In the genomic region with DNA sequence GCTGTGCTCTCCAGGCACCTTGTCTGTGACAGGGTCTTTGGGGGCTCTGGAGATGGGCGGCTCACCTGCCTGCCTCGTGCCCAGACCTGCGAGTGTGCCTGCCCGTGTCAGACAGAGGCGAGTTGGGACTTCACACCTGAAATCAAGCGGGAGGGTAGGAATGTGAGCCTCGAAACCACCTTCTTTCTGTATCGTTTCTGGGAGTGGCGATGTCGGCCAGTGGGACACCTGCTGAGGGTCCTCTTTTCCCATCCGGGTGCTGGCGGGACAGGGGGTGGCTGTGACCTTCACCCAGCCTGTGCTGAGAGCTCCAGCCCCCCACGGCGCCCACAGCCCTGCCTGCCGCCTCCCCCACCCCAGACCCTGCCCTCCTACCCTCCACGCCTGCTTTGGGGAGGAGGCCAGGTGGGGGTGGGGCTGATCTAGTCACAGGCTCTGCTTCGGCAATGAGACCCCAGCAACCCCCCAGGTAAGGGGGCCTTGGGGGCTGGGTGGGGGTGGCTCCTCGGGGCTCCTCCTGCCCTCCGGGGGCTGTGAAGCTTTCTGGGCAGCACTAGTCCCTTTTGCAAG, we compare ENCODE assay signal across 19 cellular contexts. TPM values are rescaled to one million over a fixed set of nuclear protein-coding genes. Genes with fewer than 3 reads are reported as not detected.
A peak's percentile ranks its signal among the peaks of the same experiment; 100 is the strongest.
DNase-seq lines count a peak whose midpoint lies in the region; ATAC-seq, FAIRE-seq and TF ChIP-seq lines count a peak whose summit lies in the region.
"Had no signal": no experiment of that assay in that cellular context is flagged by ENCODE, and none has a peak within 500 bp of the region (broad histone marks: within the 10 kb centered on the region; RNA-seq: fewer than 3 reads in every experiment).

No MANE protein-coding gene starts in this region.

- H3K4me1 Mint-ChIP-seq in H9 (peaks cover 10 to 36% of the 10 kb centered on the region in 2 experiments), mesothelial cell of epicardium (peaks cover 38% of the 10 kb centered on the region)
- peaks cover 65% of the 10 kb centered on the region for H3K4me1 Mint-ChIP-seq in dendritic cell treated with granulocyte-macrophage colony-stimulating factor and Interleukin-4, amounts not matched to agents 40 ng/mL and 50 ng/mL, for 4 days (ENCODE audit: low read depth)
- peaks cover 0 to 14% (median 6%) of the 10 kb centered on the region in 4 donors for H3K4me1 Mint-ChIP-seq in naive thymus-derived CD8-positive, alpha-beta T cell

- H3K4me1 ChIP-seq in H9 (ENCODE audit: insufficient read depth, low read length) = no peaks in the 10 kb centered on the region
- peaks cover 96% of the 10 kb centered on the region for H3K4me1 ChIP-seq in suprapubic skin

- H3K23ac ChIP-seq in H9 (ENCODE audit: insufficient read length, low read depth, low read length) = no peak overlapping the region

- peaks cover 7% of the 10 kb centered on the region for H3K23me2 ChIP-seq in H9 (ENCODE audit: insufficient read length, low read depth, low read length, poor library complexity, severe bottlenecking)

- H3K14ac ChIP-seq in H9 (ENCODE audit: insufficient read depth, low read length) = no peak overlapping the region

- no peak overlapping the region for H3K18ac ChIP-seq in H9 (ENCODE audit: insufficient read length, low read depth, low read length)

- no peak overlapping the region for H2BK20ac ChIP-seq in H9 (ENCODE audit: low read depth, low read length, poor library complexity, severe bottlenecking)

- no peak overlapping the region for H3K4me2 ChIP-seq in H9 (ENCODE audit: insufficient read depth, insufficient read length, low read length)

- no peak overlapping the region for H4K91ac ChIP-seq in H9 (ENCODE audit: insufficient read length, low read depth, low read length)

- H3K27ac Mint-ChIP-seq in H9 (peak overlapping the region in 2 of 3 experiments; percentile 63 to 83; a peak in 2 of 7 replicates), mesothelial cell of epicardium (peak overlapping the region; percentile 67)
- H3K27ac Mint-ChIP-seq in dendritic cell treated with granulocyte-macrophage colony-stimulating factor and Interleukin-4, amounts not matched to agents 40 ng/mL and 50 ng/mL, for 4 days = peak overlapping the region; percentile 31
- no peak overlapping the region for H3K27ac Mint-ChIP-seq in naive thymus-derived CD8-positive, alpha-beta T cell
- H3K27ac Mint-ChIP-seq: activated naive CD8-positive, alpha-beta T cell had no signal

- H3K36me3 Mint-ChIP-seq in H9 (ENCODE audit: insufficient read depth in 1 of 3, low read depth in 3 of 3) (no peaks in the 10 kb centered on the region; a peak in 1 of 7 replicates), mesothelial cell of epicardium (no peaks in the 10 kb centered on the region)
- no peaks in the 10 kb centered on the region for H3K36me3 Mint-ChIP-seq in dendritic cell treated with granulocyte-macrophage colony-stimulating factor and Interleukin-4, amounts not matched to agents 40 ng/mL and 50 ng/mL, for 4 days (ENCODE audit: low read depth)
- H3K36me3 Mint-ChIP-seq in naive thymus-derived CD8-positive, alpha-beta T cell = no peaks in the 10 kb centered on the region
- H3K36me3 Mint-ChIP-seq: activated naive CD8-positive, alpha-beta T cell; CD8-positive, alpha-beta memory T cell had no signal

- POLR2A ChIA-PET in naive thymus-derived CD8-positive, alpha-beta T cell (lab: Charles Lee) = interaction anchor here (1.2 to 24.5 kb wide), 2 partner anchors 8 to 19 kb away, joined by 3 to 303 read pairs; a partner anchor contains a TSS

- H3K9me3 Mint-ChIP-seq in H9 (no peaks in the 10 kb centered on the region), mesothelial cell of epicardium (no peaks in the 10 kb centered on the region)
- H3K9me3 Mint-ChIP-seq in dendritic cell treated with granulocyte-macrophage colony-stimulating factor and Interleukin-4, amounts not matched to agents 40 ng/mL and 50 ng/mL, for 4 days = no peaks in the 10 kb centered on the region
- no peaks in the 10 kb centered on the region for H3K9me3 Mint-ChIP-seq in naive thymus-derived CD8-positive, alpha-beta T cell
- H3K9me3 Mint-ChIP-seq: activated T-cell treated with anti-CD3 and anti-CD28 coated beads, Interleukin-2, amount 50 U/mL, for 4 hours; CD8-positive, alpha-beta memory T cell had no signal

- TF ChIP-seq CTCF in H9 (conservative IDR thresholded peaks at IDR 0.05) (no peak), mesothelial cell of epicardium (IDR thresholded peaks at IDR 0.05; ENCODE audit: unreplicated experiment) (no peak), suprapubic skin (IDR thresholded peaks at IDR 0.05) (no peak)

- no peak overlapping the region for H3K4me3 Mint-ChIP-seq in H9
- H3K4me3 Mint-ChIP-seq in dendritic cell treated with granulocyte-macrophage colony-stimulating factor and Interleukin-4, amounts not matched to agents 40 ng/mL and 50 ng/mL, for 4 days = no peak overlapping the region
- H3K4me3 Mint-ChIP-seq in mesothelial cell of epicardium = no peak overlapping the region
- H3K4me3 Mint-ChIP-seq in naive thymus-derived CD8-positive, alpha-beta T cell = no peak overlapping the region
- H3K4me3 Mint-ChIP-seq: activated naive CD8-positive, alpha-beta T cell; activated T-cell treated with anti-CD3 and anti-CD28 coated beads, Interleukin-2, amount 50 U/mL, for 4 hours had no signal

- no peak overlapping the region for H3K4ac ChIP-seq in H9 (ENCODE audit: low read depth, low read length)

- no peak overlapping the region for H2BK120ac ChIP-seq in H9 (ENCODE audit: low read depth, low read length, poor library complexity, severe bottlenecking)

- no peak for ATAC-seq in naive thymus-derived CD8-positive, alpha-beta T cell
- ATAC-seq: activated T-cell treated with anti-CD3 and anti-CD28 coated beads, Interleukin-2, amount 50 U/mL, for 4 hours; sciatic nerve had no signal

- H3K79me1 ChIP-seq in H9 (ENCODE audit: insufficient read depth, low read depth, low read length, poor library complexity, severe bottlenecking) = no peaks in the 10 kb centered on the region

- H4K5ac ChIP-seq in H9 (ENCODE audit: insufficient read length, low read depth, low read length) = no peak overlapping the region

- no peak for FAIRE-seq in HTR-8/SVneo (lab: Jason Lieb, UNC)
- FAIRE-seq: RCC 7860 had no signal

- H3T11ph ChIP-seq in H9 (ENCODE audit: low read length) = no peak overlapping the region

- no peak overlapping the region for H3K4me3 ChIP-seq in suprapubic skin

- H3K9me3 ChIP-seq in H9 (ENCODE audit: control insufficient read depth, low read depth, low read length) (no peaks in the 10 kb centered on the region), suprapubic skin (no peaks in the 10 kb centered on the region)

- no peak overlapping the region for H2BK5ac ChIP-seq in H9 (ENCODE audit: insufficient read length, low read length)

- H3K36me3 ChIP-seq in suprapubic skin = no peaks in the 10 kb centered on the region

- DNase-seq in H9 (no peak), mesothelial cell of epicardium (ENCODE audit: low spot score in 2 of 2, unreplicated experiment in 2 of 2) (no peak), suprapubic skin (ENCODE audit: low spot score in 2 of 2) (peak in 1 of 2 donors; percentile 69), iPS-NIHi11 (ENCODE audit: low spot score) (no peak), DMS53 (lab: John Stamatoyannopoulos, UW) (no peak), HTR-8/SVneo (ENCODE audit: insufficient read length, low spot score) (no peak)
- no peak for DNase-seq in naive thymus-derived CD8-positive, alpha-beta T cell
- DNase-seq: activated CD4-positive, alpha-beta T cell treated with anti-CD3 and anti-CD28 coated beads, Interleukin-2, amount 50 U/mL, for 48 hours; activated T-cell treated with anti-CD3 and anti-CD28 coated beads, Interleukin-2, amount 50 U/mL, for 4 hours; CD8-positive, alpha-beta memory T cell; effector memory CD4-positive, alpha-beta T cell; NCI-H1092; NCI-H2171; NCI-H82; stimulated activated CD4-positive, alpha-beta T cell treated with anti-CD3 and anti-CD28 coated beads, Interleukin-4, amount 100 ng/mL, for 1 hour had no signal

- H3K79me2 ChIP-seq in H9 (ENCODE audit: insufficient read depth, low read length) = no peaks in the 10 kb centered on the region

- TF ChIP-seq POLR2A in suprapubic skin (IDR thresholded peaks at IDR 0.05) = no peak

- H4K20me1 ChIP-seq in H9 (ENCODE audit: control insufficient read depth, insufficient read depth, insufficient read length) = no peaks in the 10 kb centered on the region

- no CpG with 5 or more reads among the region's 19 CpGs for WGBS in H9 (ENCODE audit: extremely low coverage, insufficient read length, low lambda C conversion rate)
- WGBS in suprapubic skin = 58% methylated on average over 8 of the region's 19 CpGs

- no peak for TF ChIP-seq EP300 in suprapubic skin (IDR thresholded peaks at IDR 0.05)

- H3K27me3 Mint-ChIP-seq in H9 (ENCODE audit: low read depth) (peaks cover 13% of the 10 kb centered on the region), mesothelial cell of epicardium (ENCODE audit: low read depth) (no peaks in the 10 kb centered on the region)
- H3K27me3 Mint-ChIP-seq in dendritic cell treated with granulocyte-macrophage colony-stimulating factor and Interleukin-4, amounts not matched to agents 40 ng/mL and 50 ng/mL, for 4 days = peaks cover 27% of the 10 kb centered on the region
- H3K27me3 Mint-ChIP-seq in naive thymus-derived CD8-positive, alpha-beta T cell = no peaks in the 10 kb centered on the region
- H3K27me3 Mint-ChIP-seq: activated naive CD8-positive, alpha-beta T cell; CD8-positive, alpha-beta memory T cell had no signal

- H3K56ac ChIP-seq in H9 (ENCODE audit: insufficient read length, low read depth, low read length) = no peak overlapping the region

- H2BK15ac ChIP-seq in H9 (ENCODE audit: low read depth, low read length) = no peak overlapping the region

- H3K27ac ChIP-seq in H9 (ENCODE audit: insufficient read length, low read depth, low read length) = no peak overlapping the region
- peak overlapping the region; percentile 89 for H3K27ac ChIP-seq in suprapubic skin

- intact Hi-C loops in dendritic cell treated with granulocyte-macrophage colony-stimulating factor and Interleukin-4, amounts not matched to agents 40 ng/mL and 50 ng/mL, for 4 days (cut with micrococcal nuclease) = no loop called here

- no peak overlapping the region for H3K9ac ChIP-seq in H9 (ENCODE audit: extremely low read depth, insufficient read length, low read length)

- no peak overlapping the region for H4K8ac ChIP-seq in H9 (replicated peaks; ENCODE audit: insufficient read length, low read depth, low read length)

- no peak overlapping the region for H2BK12ac ChIP-seq in H9 (ENCODE audit: insufficient read length, low read depth, low read length)

- H2AK5ac ChIP-seq in H9 (ENCODE audit: insufficient read length, low read length) = no peak overlapping the region

- H3K27me3 ChIP-seq in H9 (ENCODE audit: insufficient read depth, low read length) (no peaks in the 10 kb centered on the region), suprapubic skin (no peaks in the 10 kb centered on the region)

- H2AFZ ChIP-seq in H9 (ENCODE audit: low read length) = no peak overlapping the region

RNA-seq across cellular contexts. Expression of a gene that starts 15.6 kb away (rescaled TPM):
- total RNA-seq in H9 (2021) (119 and 125 TPM in 2 replicates), mesothelial cell of epicardium (92.2 to 100 TPM (median 94.1 TPM) in 3 replicates), suprapubic skin (10 to 100 TPM; 18.6 to 47.3 (median 24.9) TPM)
- total RNA-seq in naive thymus-derived CD8-positive, alpha-beta T cell = 10 to 100 TPM; 39.4 to 49.3 TPM
- polyA plus RNA-seq in naive thymus-derived CD8-positive, alpha-beta T cell = 10 to 100 TPM; 70.1 to 76.6 (median 74.9) TPM

RNA-seq across cellular contexts. Expression of a gene that starts 17.9 kb away (rescaled TPM):
- 88.8 and 89.5 TPM in 2 replicates for total RNA-seq in H9 (2021)
- total RNA-seq in mesothelial cell of epicardium = 105 to 110 TPM (median 105 TPM) in 3 replicates
- 10 to 100 TPM; 51.8 to 91.2 (median 68.1) TPM for total RNA-seq in suprapubic skin
- 100 to 1,000 TPM in 1 of 2 experiments, 10 to 100 TPM in 1; 98.3 to 105 TPM for total RNA-seq in naive thymus-derived CD8-positive, alpha-beta T cell
- under 1 TPM; 0.30 to 0.80 (median 0.53) TPM for polyA plus RNA-seq in naive thymus-derived CD8-positive, alpha-beta T cell

Comparison
In these comparisons a context has a peak if more than half of its experiments do, and no peak if none do; other contexts are left out.
1. H3K27ac Mint-ChIP-seq: peak in H9 (2 of 3), dendritic cell treated with granulocyte-macrophage colony-stimulating factor and Interleukin-4, amounts not matched to agents 40 ng/mL and 50 ng/mL, for 4 days (single experiment) and mesothelial cell of epicardium (single experiment); none in naive thymus-derived CD8-positive, alpha-beta T cell (0 of 10).